Comparison of ENCODE assay signal across 35 cellular contexts in the genomic region with DNA sequence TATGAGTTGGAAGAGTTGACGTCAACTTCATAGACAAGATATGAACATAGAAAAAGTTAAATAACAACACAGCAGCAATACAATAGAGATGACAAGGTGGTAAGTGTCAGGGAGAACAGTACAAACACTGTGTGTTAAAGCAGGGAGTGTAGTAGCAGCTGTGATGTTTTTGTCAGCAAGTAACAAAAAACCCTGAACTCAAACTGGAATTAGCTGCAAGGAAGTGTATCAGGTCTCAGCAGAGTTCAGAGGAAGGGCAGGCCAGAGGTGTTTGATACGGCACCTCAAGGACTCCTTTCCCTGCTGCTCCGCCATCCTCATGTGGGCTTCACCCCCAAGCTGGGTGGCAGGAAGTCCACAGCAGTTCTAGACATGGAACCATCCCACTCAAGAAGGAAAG.
DNase-seq lines count a peak whose midpoint lies in the region; ATAC-seq and TF ChIP-seq lines count a peak whose summit lies in the region.
"Had no signal": no experiment of that assay in that cellular context is flagged by ENCODE, and none has a peak within 500 bp of the region (broad histone marks: within the 10 kb centered on the region; RNA-seq: fewer than 3 reads in every experiment).

No MANE protein-coding gene starts in this region.

- no peaks in the 10 kb centered on the region for H3K4me1 Mint-ChIP-seq in activated T-helper 2 cell treated with anti-CD3 and anti-CD28 coated beads, Interferon-gamma antibody, Interleukin-2, Interleukin-4, amounts not matched to agents 10 μg/mL and 5 μg/mL and 100 μg/mL, durations not matched to agents 14 hours and 24 hours and 36 hours (ENCODE audit: low read depth)
- H3K4me1 Mint-ChIP-seq: B cell; CD14-positive monocyte; CD4-positive, alpha-beta memory T cell; CD4-positive, CD25-positive, alpha-beta regulatory T cell; CD8-positive, alpha-beta memory T cell had no signal

- H3K23ac ChIP-seq in IMR-90 (ENCODE audit: low read depth, low read length) (no peak overlapping the region), mesenchymal stem cell (ENCODE audit: low read length in 2 of 2) (no peak overlapping the region), trophoblast cell (ENCODE audit: low read length) (no peak overlapping the region)

- H3K14ac ChIP-seq in IMR-90 (replicated peaks; ENCODE audit: low read depth, low read length), result no peak overlapping the region
- H3K14ac ChIP-seq in mesenchymal stem cell (ENCODE audit: low read length in 2 of 2), result no peak overlapping the region
- H3K14ac ChIP-seq in trophoblast cell (ENCODE audit: low read length), result no peak overlapping the region

- no peak for TF ChIP-seq POLR2A in IMR-90 (IDR thresholded peaks at IDR 0.05; ENCODE audit: low read depth, low read length)

- no peak overlapping the region for H3K27ac Mint-ChIP-seq in activated T-helper 2 cell treated with anti-CD3 and anti-CD28 coated beads, Interferon-gamma antibody, Interleukin-2, Interleukin-4, amounts not matched to agents 10 μg/mL and 5 μg/mL and 100 μg/mL, durations not matched to agents 14 hours and 24 hours and 36 hours
- H3K27ac Mint-ChIP-seq: B cell; CD4-positive, alpha-beta memory T cell; CD4-positive, alpha-beta T cell; CD4-positive, CD25-positive, alpha-beta regulatory T cell; CD8-positive, alpha-beta memory T cell; CD8-positive, alpha-beta T cell had no signal

- H3K27me3 ChIP-seq in IMR-90 (ENCODE audit: control insufficient read depth, insufficient read depth, low read length), result peaks cover 3% of the 10 kb centered on the region
- peaks cover 0 to 16% of the 10 kb centered on the region in 2 experiments for H3K27me3 ChIP-seq in mesenchymal stem cell (ENCODE audit: control insufficient read depth in 1 of 2, insufficient read depth in 1 of 2, low read length in 2 of 2)
- no peaks in the 10 kb centered on the region for H3K27me3 ChIP-seq in trophoblast cell (ENCODE audit: insufficient read depth, low read length)
- H3K27me3 ChIP-seq: BE2C; BLaER1; BLaER1 treated with 17β-estradiol and CSF1 and Interleukin-3, amounts not matched to agents 10 nM and 100 nM had no signal

- WGBS in IMR-90 (ENCODE audit: extremely low coverage in 2 of 2, insufficient read length in 1 of 2), 2 experiments, result no CpG with 5 or more reads among the region's 3 CpGs
- 96% methylated on average over 2 of the region's 3 CpGs for WGBS in mesenchymal stem cell
- WGBS in trophoblast cell (ENCODE audit: extremely low coverage, insufficient coverage, insufficient read length), result no CpG with 5 or more reads among the region's 3 CpGs

- no peaks in the 10 kb centered on the region for H4K20me1 ChIP-seq in IMR-90 (ENCODE audit: insufficient read depth, low read length)
- H4K20me1 ChIP-seq: BLaER1; BLaER1 treated with 17β-estradiol and CSF1 and Interleukin-3, amounts not matched to agents 10 nM and 100 nM had no signal

- H3K4me2 ChIP-seq in IMR-90 (ENCODE audit: low read depth, low read length) (no peak overlapping the region), mesenchymal stem cell (ENCODE audit: low read length, poor library complexity, severe bottlenecking) (no peak overlapping the region), trophoblast cell (ENCODE audit: low read length) (no peak overlapping the region)
- H3K4me2 ChIP-seq: A549; BLaER1; BLaER1 treated with 17β-estradiol and CSF1 and Interleukin-3, amounts not matched to agents 10 nM and 100 nM had no signal

- no peak overlapping the region for H2AK9ac ChIP-seq in IMR-90 (replicated peaks; ENCODE audit: low read depth, low read length, poor library complexity)

- no TSS peak for BruUV-seq in IMR-90 (replicated peaks; lab: Mats Ljungman, UMichigan)

- POLR2A ChIA-PET in IMR-90 (lab: Charles Lee; ENCODE audit: unreplicated experiment), result no interaction called here

- no peaks in the 10 kb centered on the region for H3K9me3 ChIP-seq in IMR-90 (ENCODE audit: control insufficient read depth, insufficient read depth, low read length)
- H3K9me3 ChIP-seq in mesenchymal stem cell (ENCODE audit: control insufficient read depth, low read length), result no peaks in the 10 kb centered on the region
- no peaks in the 10 kb centered on the region for H3K9me3 ChIP-seq in trophoblast cell (ENCODE audit: insufficient read depth, low read depth, low read length)
- H3K9me3 ChIP-seq: A549; BE2C; BLaER1; BLaER1 treated with 17β-estradiol and CSF1 and Interleukin-3, amounts not matched to agents 10 nM and 100 nM; Caco-2 had no signal

- DNase-seq in IMR-90 (no peak), left kidney (ENCODE audit: low read depth, low spot score) (peak; percentile 58), mesenchymal stem cell (no peak), trophoblast cell (no peak), HuH-7.5 (ENCODE audit: low spot score) (no peak), NK-92 (lab: John Stamatoyannopoulos, UW; ENCODE audit: unreplicated experiment) (no peak)
- no peak for DNase-seq in activated T-helper 2 cell treated with anti-CD3 and anti-CD28 coated beads, Interferon-gamma antibody, Interleukin-2, Interleukin-4, amounts not matched to agents 10 μg/mL and 5 μg/mL and 100 μg/mL, durations not matched to agents 14 hours and 24 hours and 36 hours (ENCODE audit: low spot score)
- DNase-seq: 8988T; ACHN; AML-193; BE2C; C1 segment of cervical spinal cord; Caco-2; Calu3; CD4-positive, alpha-beta memory T cell; CD4-positive, alpha-beta T cell; CD4-positive, CD25-positive, alpha-beta regulatory T cell; CD8-positive, alpha-beta memory T cell; CD8-positive, alpha-beta T cell; COR-L47; DMS 273 treated with DMSO at 0.1 percent for 48 hours; DMS153; DMS53; DMS79; DMS79 treated with DMSO at 0.1 percent for 48 hours; DND-41; EL had no signal

- H2AK5ac ChIP-seq in IMR-90 (ENCODE audit: low read depth, low read length) (no peak overlapping the region), mesenchymal stem cell (ENCODE audit: low read length, severe bottlenecking) (peak overlapping the region; percentile 12), trophoblast cell (ENCODE audit: low read length) (no peak overlapping the region)

- H2BK5ac ChIP-seq in IMR-90 (ENCODE audit: low read depth, low read length, poor library complexity, severe bottlenecking) (no peak overlapping the region), mesenchymal stem cell (ENCODE audit: low read depth, low read length, poor library complexity, severe bottlenecking) (no peak overlapping the region), trophoblast cell (ENCODE audit: low read depth, low read length, poor library complexity) (no peak overlapping the region)

- no peak overlapping the region for H3K18ac ChIP-seq in IMR-90 (ENCODE audit: low read depth, low read length)
- H3K18ac ChIP-seq in mesenchymal stem cell (ENCODE audit: low read depth in 1 of 2, low read length in 2 of 2), result no peak overlapping the region
- no peak overlapping the region for H3K18ac ChIP-seq in trophoblast cell (ENCODE audit: low read length)

- H3K4ac ChIP-seq in IMR-90 (ENCODE audit: low read depth, low read length), result no peak overlapping the region
- H3K4ac ChIP-seq in mesenchymal stem cell (ENCODE audit: low read depth in 1 of 2, low read length in 2 of 2), result no peak overlapping the region
- no peak overlapping the region for H3K4ac ChIP-seq in trophoblast cell (ENCODE audit: low read depth, low read length)

- H3K27me3 Mint-ChIP-seq in activated T-helper 2 cell treated with anti-CD3 and anti-CD28 coated beads, Interferon-gamma antibody, Interleukin-2, Interleukin-4, amounts not matched to agents 10 μg/mL and 5 μg/mL and 100 μg/mL, durations not matched to agents 14 hours and 24 hours and 36 hours (ENCODE audit: low read depth), result peaks cover 2% of the 10 kb centered on the region
- H3K27me3 Mint-ChIP-seq: CD4-positive, alpha-beta T cell had no signal

- dilution Hi-C loops in IMR-90 (cut with HindIII; ENCODE audit: low sequenced_read_pairs, unreplicated experiment), result no loop called here

- no peaks in the 10 kb centered on the region for H3K9me3 Mint-ChIP-seq in activated T-helper 2 cell treated with anti-CD3 and anti-CD28 coated beads, Interferon-gamma antibody, Interleukin-2, Interleukin-4, amounts not matched to agents 10 μg/mL and 5 μg/mL and 100 μg/mL, durations not matched to agents 14 hours and 24 hours and 36 hours
- H3K9me3 Mint-ChIP-seq: CD4-positive, alpha-beta memory T cell; CD4-positive, alpha-beta T cell; CD4-positive, CD25-positive, alpha-beta regulatory T cell; CD8-positive, alpha-beta T cell had no signal

- H3K9me1 ChIP-seq in IMR-90 (ENCODE audit: insufficient read depth, low read length), result no peaks in the 10 kb centered on the region; the same call in 1 of the 2 replicates

- in situ Hi-C loops in IMR-90 (cut with MboI; ENCODE audit: low sequenced_read_pairs), result no loop called here

- H3K9ac ChIP-seq in IMR-90 (ENCODE audit: low read depth, low read length), result no peak overlapping the region
- H3K9ac ChIP-seq in mesenchymal stem cell (ENCODE audit: low read length), result no peak overlapping the region
- H3K9ac ChIP-seq in trophoblast cell (ENCODE audit: low read length), result no peak overlapping the region
- H3K9ac ChIP-seq: BLaER1; BLaER1 treated with 17β-estradiol and CSF1 and Interleukin-3, amounts not matched to agents 10 nM and 100 nM had no signal

- no peak overlapping the region for H2BK20ac ChIP-seq in IMR-90 (ENCODE audit: low read depth, low read length)

- no peaks in the 10 kb centered on the region for H3K79me2 ChIP-seq in trophoblast cell (ENCODE audit: control insufficient read depth, insufficient read depth, low read length, poor library complexity)

- no peak overlapping the region for H4K91ac ChIP-seq in IMR-90 (ENCODE audit: insufficient read depth, low read depth, low read length)
- H4K91ac ChIP-seq in mesenchymal stem cell (ENCODE audit: low read length), result no peak overlapping the region
- no peak overlapping the region for H4K91ac ChIP-seq in trophoblast cell (ENCODE audit: low read depth, low read length)

- H3K27ac ChIP-seq in IMR-90 (ENCODE audit: insufficient read depth, low read length) (no peak overlapping the region), mesenchymal stem cell (ENCODE audit: low read length, poor library complexity, severe bottlenecking) (no peak overlapping the region), trophoblast cell (ENCODE audit: low read depth, low read length) (no peak overlapping the region)
- H3K27ac ChIP-seq: 22Rv1; A549; BLaER1; BLaER1 treated with 17β-estradiol and CSF1 and Interleukin-3, amounts not matched to agents 10 nM and 100 nM; C4-2B had no signal

- no peak overlapping the region for H3K4me3 Mint-ChIP-seq in activated T-helper 2 cell treated with anti-CD3 and anti-CD28 coated beads, Interferon-gamma antibody, Interleukin-2, Interleukin-4, amounts not matched to agents 10 μg/mL and 5 μg/mL and 100 μg/mL, durations not matched to agents 14 hours and 24 hours and 36 hours (ENCODE audit: low read depth)
- H3K4me3 Mint-ChIP-seq: B cell; CD14-positive monocyte; CD4-positive, alpha-beta memory T cell; CD4-positive, alpha-beta T cell; CD4-positive, CD25-positive, alpha-beta regulatory T cell; CD8-positive, alpha-beta memory T cell; CD8-positive, alpha-beta T cell had no signal

- H3K36me3 Mint-ChIP-seq in activated T-helper 2 cell treated with anti-CD3 and anti-CD28 coated beads, Interferon-gamma antibody, Interleukin-2, Interleukin-4, amounts not matched to agents 10 μg/mL and 5 μg/mL and 100 μg/mL, durations not matched to agents 14 hours and 24 hours and 36 hours (ENCODE audit: low read depth), result no peaks in the 10 kb centered on the region
- H3K36me3 Mint-ChIP-seq: CD14-positive monocyte; CD4-positive, alpha-beta memory T cell; CD4-positive, CD25-positive, alpha-beta regulatory T cell; CD8-positive, alpha-beta memory T cell; CD8-positive, alpha-beta T cell had no signal

- H2BK120ac ChIP-seq in IMR-90 (ENCODE audit: low read depth, low read length) (no peak overlapping the region), mesenchymal stem cell (ENCODE audit: low read depth, low read length) (no peak overlapping the region), trophoblast cell (ENCODE audit: insufficient read depth, low read length, poor library complexity) (no peak overlapping the region)

- H2AFZ ChIP-seq in IMR-90 (replicated peaks; ENCODE audit: low read length, poor library complexity), result peak overlapping the region; percentile 37
- H2AFZ ChIP-seq in mesenchymal stem cell (ENCODE audit: low read depth, low read length), result no peak overlapping the region
- no peak overlapping the region for H2AFZ ChIP-seq in trophoblast cell (ENCODE audit: insufficient read depth, low read length, poor library complexity)

- H2BK12ac ChIP-seq in mesenchymal stem cell (ENCODE audit: low read length in 2 of 2), result no peak overlapping the region
- H2BK12ac ChIP-seq in trophoblast cell (ENCODE audit: low read length), result peak overlapping the region; percentile 7

- CTCF ChIA-PET in IMR-90 (lab: Yijun Ruan, JAX), result no interaction called here

- peaks cover 2% of the 10 kb centered on the region; the same call in 1 of the 2 replicates for H3K4me1 ChIP-seq in IMR-90 (ENCODE audit: control insufficient read depth, insufficient read depth, low read length)
- H3K4me1 ChIP-seq in mesenchymal stem cell (ENCODE audit: control insufficient read depth, insufficient read depth, low read depth, low read length), result peaks cover 22% of the 10 kb centered on the region
- H3K4me1 ChIP-seq in trophoblast cell (ENCODE audit: control insufficient read depth in 1 of 2, insufficient read depth in 2 of 2, low read length in 2 of 2), result peaks cover 21 to 24% of the 10 kb centered on the region in 2 experiments

- H3K56ac ChIP-seq in IMR-90 (ENCODE audit: extremely low read depth, insufficient read depth, low read length), result no peak overlapping the region

- H3K36me3 ChIP-seq in IMR-90 (ENCODE audit: control insufficient read depth, insufficient read depth, low read length) (no peaks in the 10 kb centered on the region), mesenchymal stem cell (ENCODE audit: control insufficient read depth in 1 of 2, insufficient read depth in 2 of 2, low read depth in 1 of 2, low read length in 2 of 2) (no peaks in the 10 kb centered on the region), trophoblast cell (ENCODE audit: control insufficient read depth in 1 of 2, insufficient read depth in 2 of 2, low read length in 2 of 2) (no peaks in the 10 kb centered on the region)
- H3K36me3 ChIP-seq: BE2C; BLaER1; BLaER1 treated with 17β-estradiol and CSF1 and Interleukin-3, amounts not matched to agents 10 nM and 100 nM had no signal

- intact Hi-C loops in IMR-90 (cut with micrococcal nuclease), result no loop called here
- intact Hi-C loops in activated T-helper 2 cell treated with anti-CD3 and anti-CD28 coated beads, Interferon-gamma antibody, Interleukin-2, Interleukin-4, amounts not matched to agents 10 μg/mL and 5 μg/mL and 100 μg/mL, durations not matched to agents 14 hours and 24 hours and 36 hours (cut with micrococcal nuclease), result no loop called here

- no peak overlapping the region for H4K8ac ChIP-seq in IMR-90 (ENCODE audit: low read depth in 2 of 2, low read length in 2 of 2)
- H4K8ac ChIP-seq in mesenchymal stem cell (ENCODE audit: low read length), result no peak overlapping the region
- H4K8ac ChIP-seq in trophoblast cell (ENCODE audit: low read depth, low read length), result no peak overlapping the region

- no peak overlapping the region for H3K4me3 ChIP-seq in IMR-90 (ENCODE audit: insufficient read depth, low read depth, low read length)
- H3K4me3 ChIP-seq in mesenchymal stem cell (ENCODE audit: insufficient read depth in 1 of 2, low read depth in 1 of 2, low read length in 2 of 2), result no peak overlapping the region
- H3K4me3 ChIP-seq in trophoblast cell (ENCODE audit: low read depth, low read length), result no peak overlapping the region
- H3K4me3 ChIP-seq: A549; BLaER1; BLaER1 treated with 17β-estradiol and CSF1 and Interleukin-3, amounts not matched to agents 10 nM and 100 nM had no signal

- no peak overlapping the region for H2BK15ac ChIP-seq in IMR-90 (ENCODE audit: low read depth, low read length)
- H2BK15ac ChIP-seq in mesenchymal stem cell (ENCODE audit: low read depth, poor library complexity, severe bottlenecking), result no peak overlapping the region

- no peak overlapping the region for H4K5ac ChIP-seq in IMR-90 (ENCODE audit: low read depth, low read length)

- no peak for TF ChIP-seq CTCF in IMR-90 (conservative IDR thresholded peaks at IDR 0.05; ENCODE audit: low read depth, low read length)

- no peak overlapping the region for H4K12ac ChIP-seq in trophoblast cell (ENCODE audit: low read depth, low read length)

- no peak for TF ChIP-seq RAD21 in IMR-90 (IDR thresholded peaks at IDR 0.05; ENCODE audit: low read length)

- H3K79me1 ChIP-seq in IMR-90 (ENCODE audit: low read depth in 1 of 2, low read length in 2 of 2) (no peaks in the 10 kb centered on the region), mesenchymal stem cell (replicated peaks; ENCODE audit: low read length, poor library complexity, severe bottlenecking) (no peaks in the 10 kb centered on the region), trophoblast cell (ENCODE audit: low read length) (peaks cover 7% of the 10 kb centered on the region)

- ATAC-seq in IMR-90 (ENCODE audit: low read depth) (no peak), HG03342 (IDR thresholded peaks at IDR 0.05; ENCODE audit: unreplicated experiment) (no peak)
- ATAC-seq: A549; CD8-positive, alpha-beta T cell had no signal
